15 cellular contexts compared by ENCODE assay signal in the genomic region with DNA sequence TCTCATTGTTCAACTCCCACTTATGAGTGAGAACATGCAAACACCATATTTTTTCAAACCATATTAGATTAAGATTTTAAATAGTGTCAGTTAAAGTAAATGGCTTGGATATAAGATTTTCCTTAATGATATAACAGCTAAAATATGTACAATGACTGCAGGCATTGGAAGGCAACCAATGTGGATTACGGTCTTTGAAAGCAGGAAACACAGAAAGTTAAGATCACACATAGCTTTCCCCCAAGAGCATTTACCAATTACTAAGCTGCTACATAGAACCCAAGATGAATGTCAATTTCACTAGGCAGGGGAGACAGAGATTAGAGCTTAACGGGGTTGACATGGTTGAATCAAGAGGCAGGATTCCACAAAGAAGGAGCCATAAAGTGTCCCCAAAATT.
"Had no signal": no experiment of that assay in that cellular context is flagged by ENCODE, and none has a peak within 500 bp of the region (broad histone marks: within the 10 kb centered on the region; RNA-seq: fewer than 3 reads in every experiment).

No MANE protein-coding gene starts in this region.

- DNase-seq: activated B cell treated with CpG ODN at 0.5 μM for 24 hours; activated CD4-positive, alpha-beta T cell treated with anti-CD3 and anti-CD28 coated beads for 48 hours; activated CD8-positive, alpha-beta memory T cell treated with anti-CD3 and anti-CD28 coated beads, Interleukin-2, amount 50 U/mL, for 4 hours; activated CD8-positive, alpha-beta T cell treated with anti-CD3 and anti-CD28 coated beads for 36 hours; activated effector memory CD4-positive, alpha-beta T cell treated with anti-CD3 and anti-CD28 coated beads, Interleukin-2, amount 50 U/mL, for 16 hours; activated T-cell treated with anti-CD3 and anti-CD28 coated beads, Interleukin-2, amount 50 U/mL, for 48 hours; dorsolateral prefrontal cortex; endodermal cell; midbrain; psoas muscle; right lobe of liver; stimulated activated CD4-positive, alpha-beta T cell treated with anti-CD3 and anti-CD28 coated beads, Interleukin-1b, Interleukin-23, amount 100 ng/mL, for 48 hours had no signal

- H3K4me3 ChIP-seq: dorsolateral prefrontal cortex, hepatocyte, psoas muscle, right lobe of liver had no signal

- ATAC-seq: activated CD8-positive, alpha-beta T cell treated with anti-CD3 and anti-CD28 coated beads for 36 hours; activated naive CD4-positive, alpha-beta T cell treated with anti-CD3 and anti-CD28 coated beads, Interleukin-2, amount 50 U/mL, for 72 hours; left lobe of liver; psoas muscle; right lobe of liver had no signal
